In the genomic region with DNA sequence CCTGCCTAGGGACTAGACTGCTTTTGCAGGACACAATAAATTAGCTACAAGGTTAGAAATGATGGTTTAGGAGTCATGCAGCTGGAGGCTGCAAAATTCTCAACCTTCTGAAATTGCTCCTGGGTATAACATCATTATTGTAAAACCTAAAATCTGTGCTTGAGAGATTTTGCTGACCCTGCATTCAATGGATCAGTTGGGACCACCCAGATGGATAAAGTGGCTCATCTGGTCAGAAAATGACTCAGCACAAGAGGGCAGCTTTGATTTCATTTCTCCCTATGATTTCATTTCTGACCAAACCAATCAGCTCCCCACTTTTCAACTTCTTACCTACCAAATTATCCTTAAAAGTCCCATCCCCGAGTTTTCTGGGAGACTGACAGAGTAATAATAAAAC, we compare ENCODE assay signal across 26 cellular contexts.
DNase-seq lines count a peak whose midpoint lies in the region; ATAC-seq, FAIRE-seq and TF ChIP-seq lines count a peak whose summit lies in the region.
"Had no signal": no experiment of that assay in that cellular context is flagged by ENCODE, and none has a peak within 500 bp of the region (broad histone marks: within the 10 kb centered on the region; RNA-seq: fewer than 3 reads in every experiment).

No MANE protein-coding gene starts in this region.

- TF ChIP-seq EP300 in HepG2 (IDR thresholded peaks at IDR 0.05; ENCODE audit: low read depth in 2 of 2, low read length in 2 of 2), result no peak
- TF ChIP-seq EP300 in HepG2 (CRISPR knock-in tag; IDR thresholded peaks at IDR 0.05; ENCODE audit: borderline replicate concordance), result no peak
- TF ChIP-seq EP300 in H1 (IDR thresholded peaks at IDR 0.05; ENCODE audit: borderline replicate concordance in 1 of 2, low read depth in 2 of 2, low read length in 2 of 2), result no peak

- WGBS in HepG2 (ENCODE audit: low lambda C conversion rate), result 0% methylated on average over 1 of the region's 1 CpG
- whole genome bisulfite sequencing in right lobe of liver (ENCODE audit: insufficient coverage, low coverage, low lambda C conversion rate, missing lambda C conversion rate), result 57% methylated on average over 1 of the region's 1 CpG
- 76% methylated on average over 1 of the region's 1 CpG; no CpG with 5 or more reads in 1 of the 2 experiments for WGBS in H1 (ENCODE audit: extremely low coverage in 1 of 2, insufficient coverage in 1 of 2, insufficient read length in 1 of 2, insufficient replicate concordance in 2 of 2, low coverage in 1 of 2, low lambda C conversion rate in 2 of 2, missing lambda C conversion rate in 1 of 2), 2 experiments
- 71% methylated on average over 1 of the region's 1 CpG for WGBS in hepatocyte (ENCODE audit: low lambda C conversion rate, missing lambda C conversion rate)
- 75% methylated on average over 1 of the region's 1 CpG for WGBS in esophagus squamous epithelium, 2 donors

- H3K9me2 ChIP-seq in hepatocyte (replicated peaks; ENCODE audit: insufficient read depth), result no peaks in the 10 kb centered on the region

- POLR2A ChIA-PET in HepG2 (lab: Yijun Ruan, JAX) (no interaction called here), H1 (lab: Charles Lee; ENCODE audit: partially characterized antibody) (no interaction called here), HEK293T (lab: Yijun Ruan, JAX) (no interaction called here)

- FAIRE-seq in HepG2 (lab: Jason Lieb, UNC) (no peak), H1 (lab: Jason Lieb, UNC) (no peak)
- FAIRE-seq: A204.1, D721Med, GM12878, GM19239, H54 had no signal

- intact Hi-C loops in HepG2 (cut with micrococcal nuclease; ENCODE audit: unreplicated experiment), result no loop called here
- intact Hi-C loops in right lobe of liver (cut with DNase I), result no loop called here
- intact Hi-C loops in esophagus squamous epithelium (cut with DNase I), result no loop called here
- intact Hi-C loops in posterior cingulate gyrus (cut with DNase I), result no loop called here

- H3K9me3 ChIP-seq in HepG2 (ENCODE audit: low read length), result peaks cover 11% of the 10 kb centered on the region; the same call in 1 of the 2 replicates
- H3K9me3 ChIP-seq in right lobe of liver, result no peaks in the 10 kb centered on the region
- H3K9me3 ChIP-seq in SK-N-MC (ENCODE audit: low read depth, low read length), result no peaks in the 10 kb centered on the region
- H3K9me3 ChIP-seq in H1 (ENCODE audit: insufficient read depth in 2 of 2, low read depth in 1 of 2, low read length in 1 of 2), result peaks cover 0 to 3% of the 10 kb centered on the region in 2 experiments; a peak in 1 of 4 replicates
- H3K9me3 ChIP-seq in hepatocyte (ENCODE audit: low read depth), result no peaks in the 10 kb centered on the region
- no peaks in the 10 kb centered on the region for H3K9me3 ChIP-seq in esophagus squamous epithelium
- H3K9me3 ChIP-seq: BE2C, HAP-1 had no signal

- H3K9ac ChIP-seq in HepG2 (ENCODE audit: insufficient read depth, low read depth, low read length) (no peak overlapping the region), SK-N-MC (ENCODE audit: insufficient read length) (no peak overlapping the region), H1 (replicated peaks in 1 of 4; ENCODE audit: extremely low read depth in 1 of 4, low read depth in 3 of 4, low read length in 3 of 4) (no peak overlapping the region)
- H3K9ac ChIP-seq: BLaER1 treated with 17β-estradiol and CSF1 and Interleukin-3, amounts not matched to agents 10 nM and 100 nM; GM23248 had no signal

- no peak overlapping the region for H3K56ac ChIP-seq in H1 (replicated peaks; ENCODE audit: insufficient read length, low read depth, low read length)

- no peak overlapping the region for H3K4me2 ChIP-seq in HepG2 (ENCODE audit: low read depth, low read length)
- no peak overlapping the region for H3K4me2 ChIP-seq in H1 (ENCODE audit: insufficient read depth in 1 of 2, low read depth in 2 of 2, low read length in 2 of 2)
- H3K4me2 ChIP-seq in hepatocyte, result no peak overlapping the region

- H3K4me1 ChIP-seq in HepG2 (ENCODE audit: insufficient read depth, low read length) (no peaks in the 10 kb centered on the region), right lobe of liver (no peaks in the 10 kb centered on the region), H1 (replicated peaks in 1 of 4; ENCODE audit: control insufficient read depth in 3 of 4, insufficient read depth in 4 of 4, low read length in 3 of 4) (peaks cover 0 to 4% (median 2%) of the 10 kb centered on the region in 4 experiments; a peak in 1 of 7 replicates), hepatocyte (ENCODE audit: insufficient read depth) (no peaks in the 10 kb centered on the region), esophagus squamous epithelium (no peaks in the 10 kb centered on the region)
- H3K4me1 ChIP-seq: BE2C had no signal

- DNase-seq in HepG2 (ENCODE audit: low spot score) (no peak), right lobe of liver (no peak), SK-N-MC (ENCODE audit: low read depth, low spot score) (no peak), H1 (ENCODE audit: low read depth in 1 of 2, low spot score in 2 of 2) (no peak), HEK293T (ENCODE audit: extremely low spot score) (no peak), hepatocyte (ENCODE audit: low spot score) (no peak), esophagus squamous epithelium (lab: John Stamatoyannopoulos, UW) (no peak), posterior cingulate gyrus (no peak)
- DNase-seq: ACHN; AML-193; BE2C; CD4-positive, alpha-beta T cell; CD8-positive, alpha-beta memory T cell; DMS 273 treated with DMSO at 0.1 percent for 48 hours; DMS79; EL; GDM1; GM23248 had no signal

- H3K36me3 ChIP-seq in HepG2 (replicated peaks in 1 of 2; ENCODE audit: control insufficient read depth in 1 of 2, insufficient read depth in 2 of 2, low read length in 2 of 2) (no peaks in the 10 kb centered on the region), right lobe of liver (no peaks in the 10 kb centered on the region), SK-N-MC (ENCODE audit: insufficient read depth, low read length) (no peaks in the 10 kb centered on the region), H1 (ENCODE audit: control insufficient read depth in 2 of 4, insufficient read depth in 4 of 4, low read length in 3 of 4) (no peaks in the 10 kb centered on the region), hepatocyte (replicated peaks; ENCODE audit: insufficient read depth, low read depth) (no peaks in the 10 kb centered on the region), esophagus squamous epithelium (no peaks in the 10 kb centered on the region)
- H3K36me3 ChIP-seq: BE2C; BLaER1 treated with 17β-estradiol and CSF1 and Interleukin-3, amounts not matched to agents 10 nM and 100 nM; HAP-1 had no signal

- H3K23me2 ChIP-seq in H1 (ENCODE audit: low read depth, low read length), result no peaks in the 10 kb centered on the region

- H3K4me3 ChIP-seq in HepG2 (replicated peaks in 1 of 3; ENCODE audit: insufficient read depth in 1 of 3, low read depth in 2 of 3, low read length in 3 of 3) (no peak overlapping the region), right lobe of liver (no peak overlapping the region), SK-N-MC (no peak overlapping the region), H1 (ENCODE audit: extremely low read depth in 1 of 4, insufficient read depth in 2 of 4, low read depth in 3 of 4, low read length in 4 of 4) (no peak overlapping the region), hepatocyte (no peak overlapping the region), esophagus squamous epithelium (no peak overlapping the region)
- H3K4me3 ChIP-seq: BLaER1 treated with 17β-estradiol and CSF1 and Interleukin-3, amounts not matched to agents 10 nM and 100 nM; GM12878; GM23248; HAP-1 had no signal

- no peak overlapping the region for H2BK120ac ChIP-seq in H1 (replicated peaks; ENCODE audit: low read depth, low read length)

- H2BK12ac ChIP-seq in H1 (ENCODE audit: low read depth, low read length), result no peak overlapping the region

- in situ Hi-C loops in HepG2 (cut with HindIII; ENCODE audit: extremely low pct_ligation_motif_present, low pct_unique_long_range_greater_than_20kb), result no loop called here

- H3K79me1 ChIP-seq in H1 (ENCODE audit: low read depth, low read length), result no peaks in the 10 kb centered on the region; the same call in 1 of the 2 replicates

- no peak overlapping the region for H4K91ac ChIP-seq in H1 (replicated peaks; ENCODE audit: insufficient read length, low read length)

- no peak overlapping the region for H3K18ac ChIP-seq in H1 (ENCODE audit: extremely low read depth, low read length)

- no peak overlapping the region for H2BK5ac ChIP-seq in H1 (ENCODE audit: low read depth, low read length)

- no peak for TF ChIP-seq POLR2A in HepG2 (IDR thresholded peaks at IDR 0.05; ENCODE audit: insufficient read depth in 1 of 2, low read depth in 2 of 2, low read length in 2 of 2)
- no peak for TF ChIP-seq POLR2A in right lobe of liver (IDR thresholded peaks at IDR 0.05)
- no peak for TF ChIP-seq POLR2A in H1 (IDR thresholded peaks at IDR 0.05; ENCODE audit: control extremely low read depth in 1 of 2, low read depth in 2 of 2, low read length in 2 of 2)
- no peak for TF ChIP-seq POLR2A in esophagus squamous epithelium (IDR thresholded peaks at IDR 0.05)

- no peak overlapping the region for H2AK5ac ChIP-seq in H1 (ENCODE audit: low read depth, low read length)

- no peak overlapping the region for H3K4ac ChIP-seq in H1 (replicated peaks; ENCODE audit: insufficient read length, low read depth, low read length)

- CTCF ChIA-PET in HepG2 (lab: Yijun Ruan, JAX; ENCODE audit: low intra/inter-chr PET ratio, low total read pairs) (no interaction called here), H1 (lab: Charles Lee; ENCODE audit: partially characterized antibody) (interaction anchor here (0.9 to 1.3 kb wide), 2 partner anchors 143 to 223 kb away, joined by 3 read pairs; no protein-coding TSS in a partner anchor), HEK293T (lab: Yijun Ruan, JAX) (interaction anchor here (0.5 to 1.1 kb wide), 2 partner anchors 10 to 198 kb away, joined by 3 to 4 read pairs; no protein-coding TSS in a partner anchor)

- H2AFZ ChIP-seq in HepG2 (ENCODE audit: low read length) (no peak overlapping the region), H1 (ENCODE audit: low read length) (0 out of 2 replicates have a peak overlapping the region, but pooled peaks have one; percentile 59), hepatocyte (no peak overlapping the region)
- H2AFZ ChIP-seq: GM23248 had no signal

- ATAC-seq in HepG2 (no peak), right lobe of liver (no peak)
- ATAC-seq: GM12878 had no signal

- TF ChIP-seq CTCF in HepG2 (CRISPR knock-in tag; IDR thresholded peaks at IDR 0.05), result no peak
- no peak for TF ChIP-seq CTCF in right lobe of liver (IDR thresholded peaks at IDR 0.05)
- TF ChIP-seq CTCF in H1 (IDR thresholded peaks at IDR 0.05; ENCODE audit: control extremely low read depth in 1 of 3, insufficient read depth in 1 of 3, low read depth in 1 of 3, low read length in 3 of 3), result no peak
- no peak for TF ChIP-seq CTCF in hepatocyte (IDR thresholded peaks at IDR 0.05; ENCODE audit: poor library complexity)
- no peak for TF ChIP-seq CTCF in esophagus squamous epithelium (IDR thresholded peaks at IDR 0.05)

- no peaks in the 10 kb centered on the region for H3K79me2 ChIP-seq in HepG2 (ENCODE audit: insufficient read depth, low read length)
- H3K79me2 ChIP-seq in H1 (ENCODE audit: control insufficient read depth in 1 of 2, insufficient read depth in 2 of 2, low read length in 2 of 2), result no peaks in the 10 kb centered on the region
- no peaks in the 10 kb centered on the region for H3K79me2 ChIP-seq in hepatocyte

- H4K8ac ChIP-seq in H1 (ENCODE audit: extremely low read depth, insufficient read depth, low read length), result no peak overlapping the region

- H2BK15ac ChIP-seq in H1 (ENCODE audit: low read length), result no peak overlapping the region

- no peak overlapping the region for H2BK20ac ChIP-seq in H1 (ENCODE audit: low read length)

- no peak overlapping the region for H3K14ac ChIP-seq in H1 (ENCODE audit: insufficient read length)

- no peak overlapping the region for H3K23ac ChIP-seq in H1 (ENCODE audit: insufficient read length)

- H3K27me3 ChIP-seq in HepG2 (ENCODE audit: control insufficient read depth in 1 of 2, insufficient read depth in 2 of 2, low read length in 2 of 2), result no peaks in the 10 kb centered on the region
- H3K27me3 ChIP-seq in right lobe of liver, result no peaks in the 10 kb centered on the region
- H3K27me3 ChIP-seq in H1 (replicated peaks in 1 of 4; ENCODE audit: control insufficient read depth in 3 of 4, extremely low read depth in 1 of 4, insufficient read depth in 3 of 4, low read length in 3 of 4), result no peaks in the 10 kb centered on the region
- H3K27me3 ChIP-seq in hepatocyte, result no peaks in the 10 kb centered on the region
- H3K27me3 ChIP-seq in esophagus squamous epithelium, result no peaks in the 10 kb centered on the region
- H3K27me3 ChIP-seq: BE2C; BLaER1 treated with 17β-estradiol and CSF1 and Interleukin-3, amounts not matched to agents 10 nM and 100 nM had no signal

- H4K20me1 ChIP-seq in HepG2 (ENCODE audit: insufficient read depth, low read length), result no peaks in the 10 kb centered on the region
- H4K20me1 ChIP-seq in H1 (replicated peaks in 1 of 2; ENCODE audit: control insufficient read depth in 1 of 2, insufficient read depth in 2 of 2, low read length in 2 of 2), result no peaks in the 10 kb centered on the region
- no peaks in the 10 kb centered on the region for H4K20me1 ChIP-seq in hepatocyte (ENCODE audit: insufficient read depth, poor library complexity, severe bottlenecking)
- H4K20me1 ChIP-seq: BLaER1 treated with 17β-estradiol and CSF1 and Interleukin-3, amounts not matched to agents 10 nM and 100 nM had no signal

- no peak overlapping the region for H4K5ac ChIP-seq in H1 (ENCODE audit: insufficient read length, low read depth, low read length)

- TF ChIP-seq RAD21 in HepG2 (CRISPR knock-in tag; IDR thresholded peaks at IDR 0.05) (no peak), H1 (IDR thresholded peaks at IDR 0.05 in 1 of 2, conservative IDR thresholded peaks at IDR 0.05 in 1 of 2; ENCODE audit: low read depth in 2 of 2, low read length in 2 of 2) (no peak)

- H3K27ac ChIP-seq in HepG2 (ENCODE audit: extremely low read length, insufficient read depth, low read length) (no peak overlapping the region), right lobe of liver (no peak overlapping the region), SK-N-MC (peak overlapping the region; percentile 96), H1 (ENCODE audit: low read depth, low read length) (no peak overlapping the region), hepatocyte (no peak overlapping the region), esophagus squamous epithelium (no peak overlapping the region)
- H3K27ac ChIP-seq: 22Rv1; BLaER1 treated with 17β-estradiol and CSF1 and Interleukin-3, amounts not matched to agents 10 nM and 100 nM; GM23248 had no signal

- BruUV-seq in HepG2 (replicated peaks; lab: Mats Ljungman, UMichigan), result no TSS peak

Comparison
In these comparisons a context has a peak if more than half of its experiments do, and no peak if none do; other contexts are left out.
1. Of the 41 proteins assayed by ChIP-seq in both HepG2 and H1: peak only in HepG2: none; only in H1: none; in both: MAFK; in neither: 40.